ENCODE assay signal across 10 cellular contexts in the genomic region with DNA sequence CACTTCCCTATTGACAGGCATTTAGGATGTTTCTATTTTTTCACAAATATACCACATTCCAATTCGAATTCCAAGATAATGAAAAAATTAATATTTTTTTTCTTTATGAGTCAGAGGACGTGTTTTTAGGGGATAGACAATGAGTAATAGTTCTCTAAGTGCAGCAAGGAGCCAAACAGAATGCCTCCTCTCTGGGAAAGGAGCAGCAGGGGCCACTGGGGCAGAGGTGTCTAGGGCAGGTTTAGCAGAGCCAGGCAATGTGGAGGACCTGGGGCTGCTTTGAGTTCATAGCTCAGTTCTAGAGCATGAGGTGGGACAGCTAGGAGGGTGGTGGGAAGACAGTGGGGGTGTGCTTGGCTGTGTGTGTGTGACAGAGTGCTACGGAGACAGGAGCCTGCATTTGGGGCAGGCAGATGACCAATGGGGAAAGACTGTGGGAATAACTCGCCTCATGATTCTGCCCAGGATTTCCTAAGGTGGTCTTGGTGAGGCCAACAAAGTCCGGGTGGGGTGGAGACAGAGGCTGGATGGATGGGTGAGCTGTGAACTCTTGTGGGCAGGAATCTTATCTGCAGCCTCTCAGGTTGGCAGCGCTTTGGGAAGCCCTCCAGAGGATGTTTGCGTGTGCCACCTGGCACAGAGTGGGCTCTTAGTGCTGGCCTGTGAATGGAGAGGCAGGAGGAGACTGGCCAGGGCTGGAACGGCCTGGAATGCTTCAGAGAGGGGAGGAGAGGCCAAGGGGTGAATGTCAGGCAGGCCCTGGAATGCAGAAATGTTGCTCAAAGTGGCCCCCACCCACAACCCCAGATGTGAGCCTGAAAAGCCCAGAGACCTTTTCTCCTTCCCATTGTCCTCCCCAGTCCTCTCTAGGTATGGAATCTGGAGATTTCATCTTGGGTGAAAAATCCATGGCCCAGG. TPM values are rescaled to one million over a fixed set of nuclear protein-coding genes. Genes with fewer than 3 reads are reported as not detected.
DNase-seq lines count a peak whose midpoint lies in the region; ATAC-seq and TF ChIP-seq lines count a peak whose summit lies in the region.
"Had no signal": no experiment of that assay in that cellular context is flagged by ENCODE, and none has a peak within 500 bp of the region (broad histone marks: within the 10 kb centered on the region; RNA-seq: fewer than 3 reads in every experiment).

No MANE protein-coding gene starts in this region.

- H3K27ac ChIP-seq in left ventricle myocardium inferior (replicated peaks), result no peak overlapping the region
- H3K27ac ChIP-seq in thoracic aorta, result peak overlapping the region; percentile 72
- H3K27ac ChIP-seq in testis, result no peak overlapping the region

- DNase-seq in H7 (peak; percentile 43), amniotic epithelial cell (ENCODE audit: low read depth) (peak; percentile 74), left ventricle myocardium inferior (peak; percentile 42), thoracic aorta (ENCODE audit: low spot score) (no peak), testis (no peak), T-helper 9 cell (no peak)

- WGBS in testis, 2 donors, result 71 to 72% methylated on average over 6 to 8 of the region's 8 CpGs

- H3K27me3 ChIP-seq in H7 (ENCODE audit: control insufficient read depth, insufficient read depth, low read length) (peaks cover 38% of the 10 kb centered on the region), left ventricle myocardium inferior (ENCODE audit: low read depth) (peaks cover 74% of the 10 kb centered on the region), thoracic aorta (replicated peaks; ENCODE audit: insufficient read depth) (no peaks in the 10 kb centered on the region), testis (no peaks in the 10 kb centered on the region)

- H3K4me1 ChIP-seq in left ventricle myocardium inferior (peaks cover 36% of the 10 kb centered on the region), thoracic aorta (ENCODE audit: control insufficient read depth in 1 of 2, low read depth in 2 of 2) (peaks cover 14 to 57% of the 10 kb centered on the region in 2 donors), testis (no peaks in the 10 kb centered on the region)
- H3K4me1 ChIP-seq: HAP-1 had no signal

- H3K36me3 ChIP-seq in H7 (replicated peaks; ENCODE audit: control insufficient read depth, insufficient read depth, low read length) (no peaks in the 10 kb centered on the region), left ventricle myocardium inferior (no peaks in the 10 kb centered on the region), thoracic aorta (no peaks in the 10 kb centered on the region), testis (ENCODE audit: low read depth, missing control alignments) (no peaks in the 10 kb centered on the region)
- H3K36me3 ChIP-seq: HAP-1 had no signal

- ATAC-seq in thoracic aorta (ENCODE audit: insufficient number of reproducible peaks, low FRiP score, low read depth) (peak; percentile 32), HG02642 (IDR thresholded peaks at IDR 0.05; ENCODE audit: poor library complexity, unreplicated experiment) (no peak), GM19023 (IDR thresholded peaks at IDR 0.05; ENCODE audit: unreplicated experiment) (no peak)

- intact Hi-C loops in left ventricle myocardium inferior (cut with micrococcal nuclease), result no loop called here
- intact Hi-C loops in testis (cut with DNase I; ENCODE audit: low total_unique reads), result no loop called here

- no peak for TF ChIP-seq POLR2A in testis (IDR thresholded peaks at IDR 0.05)

- H3K4me3 ChIP-seq in H7 (ENCODE audit: insufficient read depth, low read depth, low read length), result no peak overlapping the region
- no peak overlapping the region for H3K4me3 ChIP-seq in left ventricle myocardium inferior
- no peak overlapping the region for H3K4me3 ChIP-seq in thoracic aorta
- H3K4me3 ChIP-seq in testis, result no peak overlapping the region
- H3K4me3 ChIP-seq: HAP-1 had no signal

- H3K9me3 ChIP-seq in left ventricle myocardium inferior (replicated peaks) (no peaks in the 10 kb centered on the region), thoracic aorta (no peaks in the 10 kb centered on the region), testis (no peaks in the 10 kb centered on the region)
- H3K9me3 ChIP-seq: HAP-1 had no signal

- TF ChIP-seq CTCF in left ventricle myocardium inferior (IDR thresholded peaks at IDR 0.05; ENCODE audit: borderline replicate concordance) (no peak), thoracic aorta (IDR thresholded peaks at IDR 0.05) (no peak), testis (IDR thresholded peaks at IDR 0.05) (no peak)

RNA-seq across cellular contexts. Expression of gene KRT7, which starts 2.4 kb away (rescaled TPM):
- 0.80 and 1.1 TPM in 2 replicates for total RNA-seq in H7 (2014; rRNA removed; shearing (Covaris generic))
- total RNA-seq in left ventricle myocardium inferior (not detected), thoracic aorta (100 to 1,000 TPM in 1 of 2 donors, 10 to 100 TPM in 1; 24.1 to 105 TPM), testis (1 to 10 TPM; 3.3 to 6.9 TPM)
- 19.3 TPM for polyA plus RNA-seq in testis (ENCODE audit: insufficient read depth, low read depth, low replicate concordance)

RNA-seq across cellular contexts. Expression of gene KRT80, which starts 38.8 kb away (rescaled TPM):
- not detected in 2 replicates for total RNA-seq in H7 (2014; rRNA removed; shearing (Covaris generic))
- not detected for total RNA-seq in left ventricle myocardium inferior
- under 1 TPM; 0.21 to 0.41 TPM for total RNA-seq in thoracic aorta
- under 1 TPM; 0.50 to 0.94 TPM for total RNA-seq in testis
- polyA plus RNA-seq in testis (ENCODE audit: insufficient read depth, low read depth, low replicate concordance), result 1.0 TPM
- total RNA-seq: activated CD8-positive, alpha-beta memory T cell treated with anti-CD3 and anti-CD28 coated beads for 36 hours had no signal

RNA-seq across cellular contexts. Expression of gene KRT86, which starts 43.8 kb away (rescaled TPM):
- not detected in 2 replicates for total RNA-seq in H7 (2014; rRNA removed; shearing (Covaris generic))
- total RNA-seq in left ventricle myocardium inferior (not detected), thoracic aorta (1 to 10 TPM in 1 of 2 donors, not detected in 1; 9.3 TPM), testis (1 to 10 TPM; 2.3 to 3.2 TPM)
- polyA plus RNA-seq in testis (ENCODE audit: insufficient read depth, low read depth, low replicate concordance), result 4.0 TPM
- total RNA-seq: activated CD8-positive, alpha-beta memory T cell treated with anti-CD3 and anti-CD28 coated beads for 36 hours had no signal

Comparison
In these comparisons a context has a peak if more than half of its experiments do, and no peak if none do; other contexts are left out.
1. DNase-seq: peak in H7 (single experiment), amniotic epithelial cell (single experiment) and left ventricle myocardium inferior (single experiment); none in thoracic aorta (single experiment), testis (single experiment) and T-helper 9 cell (single experiment).
2. H3K27ac ChIP-seq: peak in thoracic aorta (2 of 2); none in left ventricle myocardium inferior (single experiment) and testis (0 of 2).